1 cellular context compared by ENCODE assay signal in the genomic region with DNA sequence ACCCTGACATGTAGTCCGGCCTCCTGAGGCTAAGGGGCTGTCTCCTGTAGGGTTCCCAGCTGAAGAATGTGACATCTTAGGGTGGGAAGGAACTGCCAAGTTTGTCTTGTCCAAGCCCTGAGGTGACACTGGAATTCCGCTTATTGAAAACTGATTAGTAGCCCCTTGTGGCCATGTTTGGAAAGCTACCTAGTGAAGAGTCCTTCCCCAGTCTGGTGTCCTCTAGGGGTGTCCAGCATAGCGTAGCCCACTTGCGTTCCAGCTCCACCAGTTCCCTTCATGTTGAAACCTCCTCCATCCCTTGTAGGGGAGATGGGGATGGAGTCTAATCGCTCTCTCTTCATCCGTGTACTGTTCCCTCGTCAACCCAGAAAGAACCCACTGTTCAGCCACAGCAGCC.
TF ChIP-seq lines count a peak whose summit lies in the region.

No MANE protein-coding gene starts in this region.

TF ChIP-seq in WTC11, 78 proteins besides CTCF, POLR2A, EP300 and RAD21 (continued from another document):
- TF ChIP-seq, protein P1, sequence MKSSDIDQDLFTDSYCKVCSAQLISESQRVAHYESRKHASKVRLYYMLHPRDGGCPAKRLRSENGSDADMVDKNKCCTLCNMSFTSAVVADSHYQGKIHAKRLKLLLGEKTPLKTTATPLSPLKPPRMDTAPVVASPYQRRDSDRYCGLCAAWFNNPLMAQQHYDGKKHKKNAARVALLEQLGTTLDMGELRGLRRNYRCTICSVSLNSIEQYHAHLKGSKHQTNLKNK (CRISPR knock-in tag; IDR thresholded peaks at IDR 0.05), result no peak
- TF ChIP-seq AR (CRISPR knock-in tag; IDR thresholded peaks at IDR 0.05), result no peak
